Comparison of ENCODE assay signal across 8 cellular contexts in the genomic region with DNA sequence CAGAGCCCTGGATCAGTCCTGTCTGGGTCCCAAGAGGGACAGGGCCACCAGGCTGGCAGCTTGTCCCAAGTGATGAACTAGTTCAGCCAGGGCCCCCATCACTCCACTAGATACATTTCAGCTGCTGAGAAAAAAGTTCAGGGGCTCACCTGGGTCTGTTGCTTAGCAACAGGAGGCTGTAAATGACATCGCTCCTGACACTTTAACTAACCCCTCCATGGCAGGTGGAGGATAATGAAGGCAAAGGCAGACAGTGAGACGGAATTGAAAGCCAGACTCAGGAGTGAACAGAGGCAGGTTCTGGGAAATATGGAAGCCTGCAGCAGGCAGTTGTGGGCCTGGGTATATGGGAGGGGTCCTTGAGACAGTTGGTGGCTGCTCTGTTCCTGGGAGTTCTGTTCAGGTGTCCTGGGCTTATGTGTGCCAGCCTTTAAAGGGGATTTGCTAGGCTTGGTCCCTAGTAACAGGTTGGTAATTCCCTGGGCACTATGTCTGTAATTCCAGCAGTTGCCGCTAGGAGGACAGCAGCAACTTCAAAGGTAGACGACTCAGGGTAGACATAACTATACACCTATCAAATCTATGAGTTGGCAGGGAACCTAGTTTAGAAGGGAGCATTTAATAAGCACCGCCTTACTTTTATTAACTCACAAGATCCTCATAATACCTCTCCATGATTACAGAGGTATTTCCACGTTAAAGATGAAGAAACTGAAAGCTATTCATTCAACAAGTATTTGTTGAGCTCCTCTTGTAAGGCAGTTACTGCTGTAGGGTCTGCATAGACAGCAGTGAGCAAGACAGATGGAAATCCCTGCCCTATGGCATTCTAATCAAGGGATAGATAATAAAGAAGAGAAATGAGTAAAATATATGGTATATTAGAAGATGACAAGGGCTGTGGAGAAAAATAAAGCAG.
A peak's percentile ranks its signal among the peaks of the same experiment; 100 is the strongest.
DNase-seq lines count a peak whose midpoint lies in the region; ATAC-seq and TF ChIP-seq lines count a peak whose summit lies in the region.

No MANE protein-coding gene starts in this region.

- no peaks in the 10 kb centered on the region for H3K36me3 ChIP-seq in right atrium auricular region
- no peaks in the 10 kb centered on the region for H3K36me3 ChIP-seq in NT2/D1 (ENCODE audit: insufficient read depth, insufficient read length, low read length)
- H3K36me3 ChIP-seq in hepatocyte (replicated peaks; ENCODE audit: insufficient read depth, low read depth): no peaks in the 10 kb centered on the region

- H3K9me3 ChIP-seq in right atrium auricular region (no peaks in the 10 kb centered on the region), right cardiac atrium (ENCODE audit: control insufficient read depth, low read length) (no peaks in the 10 kb centered on the region), NT2/D1 (ENCODE audit: insufficient read depth, low read length) (no peaks in the 10 kb centered on the region), hepatocyte (ENCODE audit: low read depth) (no peaks in the 10 kb centered on the region)

- intact Hi-C loops in right cardiac atrium (cut with DNase I): no loop called here

- H3K27ac ChIP-seq in right atrium auricular region: no peak overlapping the region
- no peak overlapping the region for H3K27ac ChIP-seq in right cardiac atrium (ENCODE audit: low read length)
- no peak overlapping the region for H3K27ac ChIP-seq in hepatocyte

- no peaks in the 10 kb centered on the region for H3K9me2 ChIP-seq in hepatocyte (replicated peaks; ENCODE audit: insufficient read depth)

- H3K27me3 ChIP-seq in right atrium auricular region (no peaks in the 10 kb centered on the region), right cardiac atrium (ENCODE audit: control insufficient read depth, insufficient read depth) (no peaks in the 10 kb centered on the region), NT2/D1 (ENCODE audit: insufficient read depth, insufficient read length) (peaks cover 38% of the 10 kb centered on the region), hepatocyte (peaks cover 5% of the 10 kb centered on the region)

- no peak overlapping the region for H3K4me2 ChIP-seq in hepatocyte

- no peaks in the 10 kb centered on the region for H4K20me1 ChIP-seq in hepatocyte (ENCODE audit: insufficient read depth, poor library complexity, severe bottlenecking)

- H3K4me3 ChIP-seq in right atrium auricular region (no peak overlapping the region), right cardiac atrium (ENCODE audit: low read length) (no peak overlapping the region), NT2/D1 (ENCODE audit: insufficient read length, low read depth) (no peak overlapping the region), hepatocyte (no peak overlapping the region)

- ATAC-seq in right cardiac atrium (no peak), GM21619 (IDR thresholded peaks at IDR 0.05; ENCODE audit: unreplicated experiment) (no peak), HG02623 (IDR thresholded peaks at IDR 0.05; ENCODE audit: unreplicated experiment) (no peak)

- WGBS in right cardiac atrium: 35% methylated on average over 6 of the region's 6 CpGs
- 40% methylated on average over 6 of the region's 6 CpGs for WGBS in hepatocyte (ENCODE audit: low lambda C conversion rate, missing lambda C conversion rate)

- H3K4me1 ChIP-seq in right atrium auricular region: no peaks in the 10 kb centered on the region
- no peaks in the 10 kb centered on the region for H3K4me1 ChIP-seq in right cardiac atrium (ENCODE audit: control insufficient read depth, insufficient read depth, low read length)
- H3K4me1 ChIP-seq in NT2/D1 (ENCODE audit: insufficient read depth, insufficient read length): no peaks in the 10 kb centered on the region
- H3K4me1 ChIP-seq in hepatocyte (ENCODE audit: insufficient read depth): no peaks in the 10 kb centered on the region

- no peak overlapping the region for H3K9ac ChIP-seq in NT2/D1 (ENCODE audit: insufficient read length, low read depth)

- no peak overlapping the region for H2AFZ ChIP-seq in hepatocyte

- DNase-seq in right atrium auricular region (ENCODE audit: low spot score) (no peak), right cardiac atrium (no peak), NT2/D1 (ENCODE audit: low read depth, low spot score) (peak; percentile 48), activated T-helper 1 cell treated with Interleukin-2 at 50 U/mL for 16 hours (ENCODE audit: low read depth) (peak; percentile 1), hepatocyte (ENCODE audit: low spot score) (peak; percentile 46)
- DNase-seq in stimulated activated CD4-positive, alpha-beta T cell treated with anti-CD3 and anti-CD28 coated beads, Interleukin-4, amount 100 ng/mL, for 24 hours: peak; percentile 69

- TF ChIP-seq CTCF in right atrium auricular region (IDR thresholded peaks at IDR 0.05) (peak; percentile 31 to 38), hepatocyte (IDR thresholded peaks at IDR 0.05; ENCODE audit: poor library complexity) (peak; percentile 47)

- H3K79me2 ChIP-seq in hepatocyte: no peaks in the 10 kb centered on the region

Comparison
In these comparisons a context has a peak if more than half of its experiments do, and no peak if none do; other contexts are left out.
1. DNase-seq: peak in NT2/D1 (single experiment), activated T-helper 1 cell treated with Interleukin-2 at 50 U/mL for 16 hours (single experiment), hepatocyte (single experiment) and stimulated activated CD4-positive, alpha-beta T cell treated with anti-CD3 and anti-CD28 coated beads, Interleukin-4, amount 100 ng/mL, for 24 hours (single experiment); none in right atrium auricular region (single experiment) and right cardiac atrium (0 of 3).